9 cellular contexts compared by ENCODE assay signal in genomic region chr3:130539005-130539404, GRCh38. TPM values are rescaled to one million over a fixed set of nuclear protein-coding genes. Genes with fewer than 3 reads are reported as not detected.
DNase-seq lines count a peak whose midpoint lies in the region; ATAC-seq and TF ChIP-seq lines count a peak whose summit lies in the region.
"Had no signal": no experiment of that assay in that cellular context is flagged by ENCODE, and none has a peak within 500 bp of the region (broad histone marks: within the 10 kb centered on the region; RNA-seq: fewer than 3 reads in every experiment).

No MANE protein-coding gene starts in this region.

- WGBS in right cardiac atrium: 75% methylated on average over 6 of the region's 6 CpGs

- H3K27me3 ChIP-seq in right cardiac atrium (ENCODE audit: control insufficient read depth, insufficient read depth): no peaks in the 10 kb centered on the region
- H3K27me3 ChIP-seq in tibial artery: no peaks in the 10 kb centered on the region

- no peak overlapping the region for H3K27ac ChIP-seq in right cardiac atrium (ENCODE audit: low read length)
- H3K27ac ChIP-seq in tibial artery: no peak overlapping the region

- no peaks in the 10 kb centered on the region for H3K36me3 ChIP-seq in tibial artery

- intact Hi-C loops in right cardiac atrium (cut with DNase I): no loop called here
- intact Hi-C loops in tibial artery (cut with DNase I; ENCODE audit: low total_unique reads): no loop called here

- H3K4me1 ChIP-seq in right cardiac atrium (ENCODE audit: control insufficient read depth, insufficient read depth, low read length) (peaks cover 4% of the 10 kb centered on the region), tibial artery (no peaks in the 10 kb centered on the region)

- DNase-seq in Daoy (ENCODE audit: low read depth) (peak; percentile 60), H4 (ENCODE audit: low spot score) (peak; percentile 22), NCI-H2227 (lab: John Stamatoyannopoulos, UW; ENCODE audit: unreplicated experiment) (peak; percentile 24), right cardiac atrium (peak in 2 of 3 donors; percentile 22 to 57), tibial artery (no peak)
- DNase-seq in activated T-cell treated with anti-CD3 and anti-CD28 coated beads, Interleukin-2, amount 50 U/mL, for 1 hour: peak; percentile 23
- peak; percentile 11 to 18 for DNase-seq in stimulated activated CD4-positive, alpha-beta T cell treated with anti-CD3 and anti-CD28 coated beads, Interleukin-4, amount 100 ng/mL, for 48 hours (ENCODE audit: low read depth in 2 of 2)

- TF ChIP-seq CTCF in tibial artery (IDR thresholded peaks at IDR 0.05): no peak

- H3K4me3 ChIP-seq in right cardiac atrium (ENCODE audit: low read length): no peak overlapping the region
- H3K4me3 ChIP-seq in tibial artery: no peak overlapping the region

- ATAC-seq in right cardiac atrium (no peak), HG03097 (IDR thresholded peaks at IDR 0.05; ENCODE audit: low FRiP score, unreplicated experiment) (no peak)

- no peaks in the 10 kb centered on the region for H3K9me3 ChIP-seq in right cardiac atrium (ENCODE audit: control insufficient read depth, low read length)
- H3K9me3 ChIP-seq in tibial artery: no peaks in the 10 kb centered on the region

RNA-seq across cellular contexts. Expression of gene COL6A6, which starts 22.0 kb away (rescaled TPM):
- total RNA-seq in Daoy (2014; rRNA removed; shearing (Covaris generic)): 0.21 and 0.63 TPM in 2 replicates
- total RNA-seq in H4 (2014; rRNA removed; shearing (Covaris generic)): not detected in 2 replicates
- total RNA-seq in right cardiac atrium: 1 to 10 TPM; 3.4 to 5.7 (median 4.2) TPM
- 3.0 TPM for polyA plus RNA-seq in right cardiac atrium
- total RNA-seq: activated CD8-positive, alpha-beta memory T cell treated with anti-CD3 and anti-CD28 coated beads for 36 hours had no signal

Comparison
In these comparisons a context has a peak if more than half of its experiments do, and no peak if none do; other contexts are left out.
1. DNase-seq: peak in Daoy (single experiment), H4 (single experiment), NCI-H2227 (single experiment), activated T-cell treated with anti-CD3 and anti-CD28 coated beads, Interleukin-2, amount 50 U/mL, for 1 hour (single experiment), right cardiac atrium (2 of 3) and stimulated activated CD4-positive, alpha-beta T cell treated with anti-CD3 and anti-CD28 coated beads, Interleukin-4, amount 100 ng/mL, for 48 hours (2 of 2); none in tibial artery (0 of 2).